In genomic region chrX:109632906-109633504, GRCh38 we compare ENCODE assay signal across 8 cellular contexts. TPM values are rescaled to one million over a fixed set of nuclear protein-coding genes. Genes with fewer than 3 reads are reported as not detected.
A peak's percentile ranks its signal among the peaks of the same experiment; 100 is the strongest.
DNase-seq lines count a peak whose midpoint lies in the region; ATAC-seq, FAIRE-seq and TF ChIP-seq lines count a peak whose summit lies in the region.
"Had no signal": no experiment of that assay in that cellular context is flagged by ENCODE, and none has a peak within 500 bp of the region (broad histone marks: within the 10 kb centered on the region; RNA-seq: fewer than 3 reads in every experiment).

No MANE protein-coding gene starts in this region.

- H3K4me1 ChIP-seq in endothelial cell of umbilical vein (ENCODE audit: control insufficient read depth, extremely low read depth, insufficient read depth, low read length) (peaks cover 7% of the 10 kb centered on the region), psoas muscle (no peaks in the 10 kb centered on the region)

- no peak overlapping the region for H3K9ac ChIP-seq in endothelial cell of umbilical vein (replicated peaks; ENCODE audit: extremely low read depth, insufficient read depth, low read length)

- WGBS in psoas muscle, 3 donors: 43 to 51% (median 49%) methylated on average over 5 of the region's 5 CpGs

- intact Hi-C loops in endothelial cell of umbilical vein (cut with micrococcal nuclease) (loop anchor here (1.0 to 2.0 kb wide), 2 partner anchors 96 to 148 kb away; partner anchors contain the start of gene NXT2), psoas muscle (cut with DNase I) (loop anchor here in 1 of 2 donors (2.0 kb wide), 1 partner anchor 148 kb away; no protein-coding TSS in a partner anchor)

- H3K36me3 ChIP-seq in endothelial cell of umbilical vein (ENCODE audit: control insufficient read depth in 2 of 2, extremely low read depth in 1 of 2, insufficient read depth in 2 of 2, low read length in 2 of 2) (no peaks in the 10 kb centered on the region), psoas muscle (ENCODE audit: insufficient read depth in 1 of 2, low read depth in 1 of 2) (no peaks in the 10 kb centered on the region)

- FAIRE-seq in endothelial cell of umbilical vein (lab: Jason Lieb, UNC): no peak

- BruUV-seq in endothelial cell of umbilical vein (replicated peaks; lab: Mats Ljungman, UMichigan): no TSS peak

- H3K4me2 ChIP-seq in endothelial cell of umbilical vein (ENCODE audit: insufficient read depth, low read length): no peak overlapping the region

- dilution Hi-C loops in endothelial cell of umbilical vein (cut with MboI; ENCODE audit: extremely low pct_ligation_motif_present, low sequenced_read_pairs): no loop called here

- H3K79me2 ChIP-seq in endothelial cell of umbilical vein (ENCODE audit: control insufficient read depth, insufficient read depth, low read length): no peaks in the 10 kb centered on the region

- CTCF ChIA-PET in GM10248 (lab: Yijun Ruan, JAX): interaction anchor here (1.1 to 3.7 kb wide), 7 partner anchors 9 to 247 kb away, joined by 3 to 32 read pairs (median 4); no protein-coding TSS in a partner anchor
- CTCF ChIA-PET in endothelial cell of umbilical vein (lab: Charles Lee): interaction anchor here (1.0 to 3.6 kb wide), 5 partner anchors 8 to 258 kb away, joined by 3 to 27 read pairs (median 20); partner anchors contain the start of gene KCNE5

- no peak overlapping the region for H2AFZ ChIP-seq in endothelial cell of umbilical vein (ENCODE audit: low read depth, low read length)

- H3K9me1 ChIP-seq in endothelial cell of umbilical vein (replicated peaks; ENCODE audit: control insufficient read depth, extremely low read depth, insufficient read depth, low read length): no peaks in the 10 kb centered on the region

- no peak overlapping the region for H3K27ac ChIP-seq in endothelial cell of umbilical vein (ENCODE audit: insufficient read depth, low read depth, low read length)
- no peak overlapping the region for H3K27ac ChIP-seq in psoas muscle

- H3K9me3 ChIP-seq in endothelial cell of umbilical vein (replicated peaks; ENCODE audit: control insufficient read depth, insufficient read depth, low read length) (no peaks in the 10 kb centered on the region), psoas muscle (no peaks in the 10 kb centered on the region)

- TF ChIP-seq POLR2A in NB4 (IDR thresholded peaks at IDR 0.05; ENCODE audit: extremely low read depth, insufficient read length) (no peak), endothelial cell of umbilical vein (IDR thresholded peaks at IDR 0.05; ENCODE audit: low read depth, low read length) (no peak)

- no peaks in the 10 kb centered on the region for H4K20me1 ChIP-seq in endothelial cell of umbilical vein (replicated peaks; ENCODE audit: control insufficient read depth, extremely low read depth, insufficient read depth, low read length)

- POLR2A ChIA-PET in GM10248 (lab: Yijun Ruan, JAX) (no interaction called here), endothelial cell of umbilical vein (lab: Charles Lee) (no interaction called here)

- H3K4me3 ChIP-seq in NB4 (ENCODE audit: low read depth, low read length) (no peak overlapping the region), endothelial cell of umbilical vein (replicated peaks in 1 of 3; ENCODE audit: insufficient read depth in 1 of 3, low read depth in 1 of 3, low read length in 3 of 3) (no peak overlapping the region), psoas muscle (no peak overlapping the region)

- H3K27me3 ChIP-seq in endothelial cell of umbilical vein (ENCODE audit: control insufficient read depth in 2 of 2, insufficient read depth in 2 of 2, low read length in 2 of 2): no peaks in the 10 kb centered on the region
- peaks cover 0 to 9% (median 0%) of the 10 kb centered on the region in 3 donors for H3K27me3 ChIP-seq in psoas muscle (ENCODE audit: insufficient read depth in 3 of 3, low read length in 2 of 3)

- no peak for ATAC-seq in psoas muscle
- no peak for ATAC-seq in GM18907 (IDR thresholded peaks at IDR 0.05; ENCODE audit: unreplicated experiment)

- DNase-seq in GM10248 (ENCODE audit: extremely low spot score) (no peak), NB4 (ENCODE audit: low read depth) (peak; percentile 11), endothelial cell of umbilical vein (ENCODE audit: low read depth, low spot score) (peak; percentile 28), psoas muscle (no peak), putamen (ENCODE audit: low spot score) (no peak), NCI-H345 (lab: John Stamatoyannopoulos, UW) (no peak)
- DNase-seq: activated CD4-positive, alpha-beta T cell treated with anti-CD3 and anti-CD28 coated beads, Interleukin-2, amount 10 ng/mL, durations not matched to agents 24 days and 14 days had no signal

- TF ChIP-seq CTCF in GM10248 (IDR thresholded peaks at IDR 0.05; ENCODE audit: control extremely low read depth, extremely low read depth, low read depth, missing control alignments): peak; percentile 40
- peak; percentile 25 for TF ChIP-seq CTCF in NB4 (IDR thresholded peaks at IDR 0.05; ENCODE audit: low read depth, low read length)
- TF ChIP-seq CTCF in endothelial cell of umbilical vein (IDR thresholded peaks at IDR 0.05; ENCODE audit: extremely low read depth in 1 of 2, insufficient read depth in 1 of 2, low read depth in 1 of 2, low read length in 2 of 2): peak; percentile 23 to 37
- peak; percentile 46 for TF ChIP-seq CTCF in psoas muscle (IDR thresholded peaks at IDR 0.05)

TF ChIP-seq in endothelial cell of umbilical vein, 7 proteins besides CTCF, POLR2A, EP300 and RAD21:
- TF ChIP-seq EZH2 (IDR thresholded peaks at IDR 0.05; ENCODE audit: borderline replicate concordance, low read depth, low read length, severe bottlenecking) (no peak), JUN (IDR thresholded peaks at IDR 0.05; ENCODE audit: borderline replicate concordance, insufficient read depth, insufficient read length, low read depth) (no peak), MYC (IDR thresholded peaks at IDR 0.05; ENCODE audit: low read depth, low read length) (no peak), FOS (IDR thresholded peaks at IDR 0.05; ENCODE audit: borderline replicate concordance, insufficient read depth, low read length) (no peak), POLR2AphosphoS5 (IDR thresholded peaks at IDR 0.05; ENCODE audit: insufficient read depth, low read depth, low read length) (no peak), GATA2 (IDR thresholded peaks at IDR 0.05; ENCODE audit: insufficient read depth, insufficient read length, low read depth, low read length) (no peak), MAX (IDR thresholded peaks at IDR 0.05; ENCODE audit: insufficient read depth, insufficient read length) (no peak)
TF ChIP-seq in endothelial cell of umbilical vein: peak in this region for 0.

RNA-seq across cellular contexts. Expression of gene KCNE5, which starts 8.0 kb away (rescaled TPM):
- total RNA-seq in endothelial cell of umbilical vein (0.31 and 0.44 TPM in 2 replicates), psoas muscle (under 1 TPM in 2 of 4 donors, not detected in 2; 0.26 to 0.64 TPM)
- polyA plus RNA-seq in endothelial cell of umbilical vein (0.15 and 0.27 TPM in 2 replicates), psoas muscle (under 1 TPM; 0.14 to 0.78 (median 0.47) TPM)
- 0.08 and 0.19 TPM in 2 replicates for polyA plus RNA-seq in endothelial cell of umbilical vein (2011; cell fraction: cytosol; rRNA removed)
- 0.80 and 0.86 TPM in 2 replicates for polyA plus RNA-seq in endothelial cell of umbilical vein (2011; cell fraction: nucleus; rRNA removed)
- polyA plus RNA-seq in endothelial cell of umbilical vein (2012): 0.41 TPM in 1 of 2 replicates, not detected in the other
- 0.80 and 0.87 TPM in 2 replicates for polyA minus RNA-seq in endothelial cell of umbilical vein
- polyA minus RNA-seq in endothelial cell of umbilical vein (2011; cell fraction: cytosol; rRNA and poly(A)+ RNA removed): not detected
- polyA minus RNA-seq in endothelial cell of umbilical vein (2011; cell fraction: nucleus; rRNA and poly(A)+ RNA removed): 1.3 and 1.7 TPM in 2 replicates

Comparison
In these comparisons a context has a peak if more than half of its experiments do, and no peak if none do; other contexts are left out.
1. DNase-seq: peak in NB4 (single experiment) and endothelial cell of umbilical vein (single experiment); none in GM10248 (single experiment), psoas muscle (0 of 2), putamen (single experiment) and NCI-H345 (single experiment).
2. Peak in every context shown above with its lines, with median percentiles within 50 percentile points of each other: CTCF ChIP-seq.